Comparison of ENCODE assay signal across 34 cellular contexts in genomic region chr4:15240764-15241163, GRCh38.
DNase-seq lines count a peak whose midpoint lies in the region; ATAC-seq and TF ChIP-seq lines count a peak whose summit lies in the region.
"Had no signal": no experiment of that assay in that cellular context is flagged by ENCODE, and none has a peak within 500 bp of the region (broad histone marks: within the 10 kb centered on the region; RNA-seq: fewer than 3 reads in every experiment).

No MANE protein-coding gene starts in this region.

- no peaks in the 10 kb centered on the region for H3K9me2 ChIP-seq in PC-3 (replicated peaks; ENCODE audit: low read length)

- no peaks in the 10 kb centered on the region; the same call in 1 of the 2 replicates for H3K36me3 ChIP-seq in PC-3 (ENCODE audit: low read depth, low read length)
- H3K36me3 ChIP-seq: esophagus squamous epithelium, left ventricle myocardium inferior, neutrophil, prostate gland, right lobe of liver, SJSA1, stomach, thyroid gland had no signal

- no peaks in the 10 kb centered on the region for H3K36me3 Mint-ChIP-seq in activated naive CD4-positive, alpha-beta T cell treated with anti-CD3 and anti-CD28 coated beads, Interleukin-2, amount 10 ng/mL, durations not matched to agents 7 days and 5 days
- H3K36me3 Mint-ChIP-seq: activated naive CD8-positive, alpha-beta T cell; CD4-positive, alpha-beta memory T cell; immature natural killer cell; naive B cell had no signal

- H3K4me1 Mint-ChIP-seq in activated naive CD4-positive, alpha-beta T cell treated with anti-CD3 and anti-CD28 coated beads, Interleukin-2, amount 10 ng/mL, durations not matched to agents 7 days and 5 days, result peaks cover 2% of the 10 kb centered on the region
- H3K4me1 Mint-ChIP-seq: activated B cell treated with CpG ODN at 0.5 μM for 24 hours; activated CD4-positive, alpha-beta T cell treated with anti-CD3 and anti-CD28 coated beads, Interleukin-2, amount 10 ng/mL, durations not matched to agents 7 days and 5 days; B cell; CD4-positive, alpha-beta memory T cell; central memory CD8-positive, alpha-beta T cell; immature natural killer cell had no signal

- H4K20me1 ChIP-seq in PC-3 (ENCODE audit: low read length), result no peaks in the 10 kb centered on the region

- CTCF ChIA-PET in PC-3 (lab: Charles Lee), result no interaction called here
- CTCF ChIA-PET in activated naive CD4-positive, alpha-beta T cell treated with anti-CD3 and anti-CD28 coated beads, Interleukin-2, amount 10 ng/mL, durations not matched to agents 7 days and 5 days (lab: Charles Lee), result interaction anchor here (1.5 to 2.2 kb wide), 2 partner anchors 13 to 155 kb away, joined by 3 to 8 read pairs; no protein-coding TSS in a partner anchor

- peak; percentile 8 for DNase-seq in GM03348 (ENCODE audit: low spot score)
- DNase-seq in PC-3, result peak; percentile 33
- DNase-seq in choroid plexus epithelial cell (ENCODE audit: low read depth), result peak; percentile 51
- peak; percentile 4 for DNase-seq in kidney tubule cell (ENCODE audit: low spot score)
- no peak for DNase-seq in activated naive CD4-positive, alpha-beta T cell treated with anti-CD3 and anti-CD28 coated beads, Interleukin-2, amount 10 ng/mL, durations not matched to agents 7 days and 5 days
- no peak for DNase-seq in dermis blood vessel endothelial cell
- no peak for DNase-seq in stimulated activated naive CD4-positive, alpha-beta T cell (lab: John Stamatoyannopoulos, UW)
- DNase-seq: activated B cell treated with CpG ODN at 0.5 μM for 24 hours; activated CD4-positive, alpha-beta T cell treated with anti-CD3 and anti-CD28 coated beads, Interleukin-2, amount 10 ng/mL, durations not matched to agents 7 days and 5 days; activated effector memory CD4-positive, alpha-beta T cell treated with Interleukin-2 at 50 U/mL for 16 hours; activated T-cell treated with anti-CD3 and anti-CD28 coated beads, Interleukin-2, amount 50 U/mL, for 1 hour; aorta; CD4-positive, alpha-beta memory T cell; esophagus squamous epithelium; H9; immature natural killer cell; Karpas-422; left ventricle myocardium inferior; naive B cell; NCI-H82; right lobe of liver; stimulated activated CD4-positive, alpha-beta T cell treated with anti-CD3 and anti-CD28 coated beads, Interleukin-12 subunit alpha, Interleukin-12 subunit beta, amount 100 ng/mL, for 4 hours; stimulated activated CD4-positive, alpha-beta T cell treated with anti-CD3 and anti-CD28 coated beads, Interleukin-2, amount 100 ng/mL, for 48 hours; stomach; T-helper 1 cell; thyroid gland had no signal

- H3K27me3 ChIP-seq in PC-3 (ENCODE audit: low read length), result no peaks in the 10 kb centered on the region
- H3K27me3 ChIP-seq: neutrophil, right lobe of liver, SJSA1, stomach, thyroid gland had no signal

- no peaks in the 10 kb centered on the region for H3K9me3 ChIP-seq in PC-3 (ENCODE audit: low read length)
- H3K9me3 ChIP-seq: esophagus squamous epithelium, left ventricle myocardium inferior, neutrophil, prostate gland, right lobe of liver, SJSA1, stomach, thyroid gland had no signal

- no peaks in the 10 kb centered on the region for H3K79me2 ChIP-seq in PC-3 (ENCODE audit: low read length)

- TF ChIP-seq CTCF in PC-3 (conservative IDR thresholded peaks at IDR 0.05; ENCODE audit: low read depth, low read length) (no peak), choroid plexus epithelial cell (conservative IDR thresholded peaks at IDR 0.05; ENCODE audit: low read depth, low read length) (no peak)

- H3K4me1 ChIP-seq in PC-3 (ENCODE audit: insufficient read depth, low read length), result no peaks in the 10 kb centered on the region
- H3K4me1 ChIP-seq: esophagus squamous epithelium, prostate gland, right lobe of liver, thyroid gland had no signal

- no peak overlapping the region for H3K4me2 ChIP-seq in PC-3 (ENCODE audit: low read length)

- peaks cover 3% of the 10 kb centered on the region for H3K27me3 Mint-ChIP-seq in activated naive CD4-positive, alpha-beta T cell treated with anti-CD3 and anti-CD28 coated beads, Interleukin-2, amount 10 ng/mL, durations not matched to agents 7 days and 5 days
- H3K27me3 Mint-ChIP-seq: activated CD4-positive, alpha-beta T cell treated with anti-CD3 and anti-CD28 coated beads, Interleukin-2, amount 10 ng/mL, durations not matched to agents 7 days and 5 days; activated naive CD8-positive, alpha-beta T cell; B cell; central memory CD8-positive, alpha-beta T cell; naive B cell had no signal

- H3K27ac Mint-ChIP-seq in activated naive CD4-positive, alpha-beta T cell treated with anti-CD3 and anti-CD28 coated beads, Interleukin-2, amount 10 ng/mL, durations not matched to agents 7 days and 5 days, result no peak overlapping the region
- H3K27ac Mint-ChIP-seq: activated B cell treated with CpG ODN at 0.5 μM for 24 hours; activated CD4-positive, alpha-beta T cell treated with anti-CD3 and anti-CD28 coated beads, Interleukin-2, amount 10 ng/mL, durations not matched to agents 7 days and 5 days; activated naive CD8-positive, alpha-beta T cell; B cell; CD4-positive, alpha-beta memory T cell; H9; immature natural killer cell had no signal

- H3K4me3 Mint-ChIP-seq in activated naive CD4-positive, alpha-beta T cell treated with anti-CD3 and anti-CD28 coated beads, Interleukin-2, amount 10 ng/mL, durations not matched to agents 7 days and 5 days, result no peak overlapping the region
- H3K4me3 Mint-ChIP-seq: activated B cell treated with CpG ODN at 0.5 μM for 24 hours; activated CD4-positive, alpha-beta T cell treated with anti-CD3 and anti-CD28 coated beads, Interleukin-2, amount 10 ng/mL, durations not matched to agents 7 days and 5 days; activated naive CD8-positive, alpha-beta T cell; B cell; CD4-positive, alpha-beta memory T cell; central memory CD8-positive, alpha-beta T cell; H9; immature natural killer cell; naive B cell had no signal

- H3K27ac ChIP-seq in PC-3 (ENCODE audit: low read length), result no peak overlapping the region
- H3K27ac ChIP-seq: esophagus squamous epithelium, HL-60, neutrophil, prostate gland, right lobe of liver, SJSA1, stomach, thyroid gland had no signal

- H3K9ac ChIP-seq in PC-3 (ENCODE audit: low read length), result no peak overlapping the region

- intact Hi-C loops in PC-3 (cut with micrococcal nuclease), result no loop called here

- ATAC-seq in PC-3, result peak; percentile 49; the same call in 1 of the 2 replicates
- ATAC-seq in GM19455 (IDR thresholded peaks at IDR 0.05; ENCODE audit: unreplicated experiment), result no peak

- no peak overlapping the region for H2AFZ ChIP-seq in PC-3 (ENCODE audit: low read length)

- H3K9me3 Mint-ChIP-seq in activated naive CD4-positive, alpha-beta T cell treated with anti-CD3 and anti-CD28 coated beads, Interleukin-2, amount 10 ng/mL, durations not matched to agents 7 days and 5 days, result no peaks in the 10 kb centered on the region
- H3K9me3 Mint-ChIP-seq: activated B cell treated with CpG ODN at 0.5 μM for 24 hours; activated CD4-positive, alpha-beta T cell treated with anti-CD3 and anti-CD28 coated beads, Interleukin-2, amount 10 ng/mL, durations not matched to agents 7 days and 5 days; central memory CD8-positive, alpha-beta T cell; H9; immature natural killer cell; naive B cell had no signal

- H3F3A ChIP-seq in PC-3 (ENCODE audit: low read length, unreplicated experiment), result no peaks in the 10 kb centered on the region

- POLR2A ChIA-PET in PC-3 (lab: Charles Lee; ENCODE audit: unreplicated experiment), result no interaction called here

- H3K4me3 ChIP-seq in PC-3 (ENCODE audit: low read length) (no peak overlapping the region), choroid plexus epithelial cell (ENCODE audit: low read depth, low read length) (no peak overlapping the region)
- H3K4me3 ChIP-seq: esophagus squamous epithelium, left ventricle myocardium inferior, prostate gland, right lobe of liver, SJSA1, stomach, thyroid gland had no signal

- BruUV-seq in PC-3 (replicated peaks; lab: Mats Ljungman, UMichigan), result no TSS peak

Comparison
In these comparisons a context has a peak if more than half of its experiments do, and no peak if none do; other contexts are left out.
1. DNase-seq: peak in GM03348 (single experiment), PC-3 (single experiment), choroid plexus epithelial cell (single experiment) and kidney tubule cell (single experiment); none in activated naive CD4-positive, alpha-beta T cell treated with anti-CD3 and anti-CD28 coated beads, Interleukin-2, amount 10 ng/mL, durations not matched to agents 7 days and 5 days (single experiment), dermis blood vessel endothelial cell (single experiment) and stimulated activated naive CD4-positive, alpha-beta T cell (0 of 6).